Comparison of ENCODE assay signal across 1 cellular context in genomic region chr5:128213833-128214232, GRCh38.
"Had no signal": no experiment of that assay in that cellular context is flagged by ENCODE, and none has a peak within 500 bp of the region (broad histone marks: within the 10 kb centered on the region; RNA-seq: fewer than 3 reads in every experiment).

No MANE protein-coding gene starts in this region.

- H3K4me2 ChIP-seq: GM23338 had no signal

- H3K4me3 ChIP-seq: GM23338 had no signal

- H2AFZ ChIP-seq: GM23338 had no signal
